9 cellular contexts compared by ENCODE assay signal in the genomic region with DNA sequence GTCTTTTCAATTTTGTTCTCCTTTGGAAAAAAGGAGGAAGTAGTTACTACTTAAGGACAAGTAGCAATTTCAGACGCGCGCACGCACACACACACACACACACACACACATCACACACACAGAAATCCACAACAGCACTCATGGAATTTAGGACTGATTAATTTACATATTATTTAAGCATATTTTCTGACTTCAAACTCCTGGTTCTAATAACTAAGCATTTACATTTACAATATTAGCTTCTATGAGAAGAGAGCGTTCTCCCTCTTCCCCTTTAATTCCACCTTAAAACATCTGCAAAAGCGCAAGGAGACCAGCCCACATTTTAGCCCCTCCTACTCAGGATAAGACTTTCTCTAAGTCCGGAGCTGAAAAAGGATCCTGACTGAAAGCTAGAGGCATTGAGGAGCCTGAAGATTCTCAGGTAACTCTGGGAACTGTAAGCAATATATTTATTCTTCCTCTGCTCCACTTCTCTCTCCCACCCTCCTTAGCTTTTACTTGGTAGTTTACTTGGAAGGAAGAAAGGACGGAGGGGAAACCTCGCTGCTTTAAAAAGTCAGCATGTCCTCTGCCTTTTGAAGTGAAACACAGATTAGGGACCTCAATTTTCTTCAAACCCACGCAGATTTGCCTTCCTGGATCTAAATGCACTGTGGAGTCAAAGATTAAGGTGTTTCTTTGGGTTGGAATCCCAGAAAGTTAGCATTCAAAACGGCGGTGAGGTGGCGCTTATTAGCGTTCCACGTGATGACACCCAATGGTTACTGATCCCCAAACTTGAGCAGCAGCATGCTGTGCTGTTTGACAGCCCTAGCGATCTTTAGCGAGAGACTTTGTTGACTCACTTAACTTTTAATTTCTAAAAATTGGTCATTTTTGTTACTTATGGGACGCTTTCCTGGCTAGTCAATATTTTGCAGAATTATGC. TPM values are rescaled to one million over a fixed set of nuclear protein-coding genes. Genes with fewer than 3 reads are reported as not detected.
DNase-seq lines count a peak whose midpoint lies in the region; ATAC-seq and TF ChIP-seq lines count a peak whose summit lies in the region.
"Had no signal": no experiment of that assay in that cellular context is flagged by ENCODE, and none has a peak within 500 bp of the region (broad histone marks: within the 10 kb centered on the region; RNA-seq: fewer than 3 reads in every experiment).

A gene (plus strand): TSS at position 338 of the 931 bp plus-strand sequence. CDS start 25,406 bp downstream, outside the sequence.

- H3K9me2 ChIP-seq in HCT116 (ENCODE audit: insufficient read depth), result no peaks in the 10 kb centered on the region

- H3K27ac ChIP-seq in HCT116 (ENCODE audit: low read depth, low read length) (peak within 1 kb of the TSS; percentile 45), osteoblast (ENCODE audit: low read depth, low read length) (peak within 1 kb of the TSS; percentile 87)

- no peaks in the 10 kb centered on the region for H4K20me1 ChIP-seq in HCT116 (ENCODE audit: insufficient read depth)
- no peaks in the 10 kb centered on the region for H4K20me1 ChIP-seq in osteoblast (ENCODE audit: insufficient read depth, low read length)

- no peak for TF ChIP-seq CTCF in HCT116 (IDR thresholded peaks at IDR 0.05 in 2 of 3, conservative IDR thresholded peaks at IDR 0.05 in 1 of 3; ENCODE audit: borderline replicate concordance in 1 of 3, insufficient read depth in 1 of 3, low read depth in 2 of 3, low read length in 2 of 3)
- TF ChIP-seq CTCF in osteoblast (IDR thresholded peaks at IDR 0.05; ENCODE audit: extremely low read depth, low read depth, low read length), result no peak

- H3K36me3 ChIP-seq in HCT116 (ENCODE audit: control insufficient read depth in 1 of 2, insufficient read depth in 2 of 2, low read length in 2 of 2) (no peaks in the 10 kb centered on the region), osteoblast (ENCODE audit: insufficient read depth, low read length) (no peaks in the 10 kb centered on the region)

- BruUV-seq in HCT116 (replicated peaks; lab: Mats Ljungman, UMichigan), result TSS peak; percentile 85

- peak; percentile 58 for TF ChIP-seq POLR2A in HCT116 (IDR thresholded peaks at IDR 0.05; ENCODE audit: borderline replicate concordance, extremely low read depth, insufficient read depth, insufficient read length)

- H3K4me1 ChIP-seq in HCT116 (ENCODE audit: control insufficient read depth in 1 of 2, insufficient read depth in 2 of 2, low read length in 2 of 2) (peaks cover 2 to 7% of the 10 kb centered on the region in 2 experiments; a peak in 3 of 4 replicates), osteoblast (ENCODE audit: insufficient read depth, low read length) (no peaks in the 10 kb centered on the region)

- peak; percentile 53 for ATAC-seq in activated CD4-positive, alpha-beta T cell treated with anti-CD3 and anti-CD28 coated beads for 36 hours
- ATAC-seq in HCT116, result peak; percentile 96
- ATAC-seq in activated T-cell treated with anti-CD3 and anti-CD28 coated beads, Interleukin-2, amount 50 U/mL, for 4 hours, result peak; percentile 46 to 62

- H3K9ac ChIP-seq in HCT116 (ENCODE audit: low read length), result peak within 1 kb of the TSS; percentile 55

- H3K9me3 Mint-ChIP-seq in activated CD4-positive, alpha-beta T cell treated with anti-CD3 and anti-CD28 coated beads for 36 hours (ENCODE audit: low read depth), result no peaks in the 10 kb centered on the region
- H3K9me3 Mint-ChIP-seq in activated T-cell treated with anti-CD3 and anti-CD28 coated beads, Interleukin-2, amount 50 U/mL, for 4 hours, result no peaks in the 10 kb centered on the region

- intact Hi-C loops in activated CD4-positive, alpha-beta T cell treated with anti-CD3 and anti-CD28 coated beads for 36 hours (cut with DNase I, micrococcal nuclease), result no loop called here
- intact Hi-C loops in HCT116 (cut with micrococcal nuclease), result no loop called here

- POLR2A ChIA-PET in activated CD4-positive, alpha-beta T cell treated with anti-CD3 and anti-CD28 coated beads for 36 hours (lab: Charles Lee), result interaction anchor here (0.7 kb wide), 1 partner anchor 234 kb away, joined by 5 read pairs; no protein-coding TSS in a partner anchor
- POLR2A ChIA-PET in HCT116 (lab: Charles Lee), result no interaction called here

- H3K79me2 ChIP-seq in HCT116 (ENCODE audit: insufficient read depth, low read length), result no peaks in the 10 kb centered on the region
- no peaks in the 10 kb centered on the region for H3K79me2 ChIP-seq in osteoblast (ENCODE audit: insufficient read depth, low read length)

- peaks cover 16% of the 10 kb centered on the region for H3K27me3 Mint-ChIP-seq in activated CD4-positive, alpha-beta T cell treated with anti-CD3 and anti-CD28 coated beads for 36 hours
- H3K27me3 Mint-ChIP-seq in activated T-cell treated with anti-CD3 and anti-CD28 coated beads, Interleukin-2, amount 50 U/mL, for 4 hours (ENCODE audit: low read depth), result peaks cover 10% of the 10 kb centered on the region

- no peak within 1 kb of the TSS for H3K27ac Mint-ChIP-seq in activated CD4-positive, alpha-beta T cell treated with anti-CD3 and anti-CD28 coated beads for 36 hours

- H3K27me3 ChIP-seq in HCT116 (ENCODE audit: insufficient read depth, low read length) (no peaks in the 10 kb centered on the region), osteoblast (ENCODE audit: insufficient read depth, low read length) (no peaks in the 10 kb centered on the region)

- H3K9me3 ChIP-seq in HCT116 (ENCODE audit: control insufficient read depth in 1 of 2, insufficient read depth in 1 of 2, low read depth in 1 of 2, low read length in 2 of 2) (no peaks in the 10 kb centered on the region), osteoblast (ENCODE audit: low read depth, low read length) (no peaks in the 10 kb centered on the region)

- CTCF ChIA-PET in activated CD4-positive, alpha-beta T cell treated with anti-CD3 and anti-CD28 coated beads for 36 hours (lab: Charles Lee), result no interaction called here
- CTCF ChIA-PET in HCT116 (lab: Charles Lee), result no interaction called here

- H2AFZ ChIP-seq in HCT116 (ENCODE audit: low read depth, low read length, poor library complexity, severe bottlenecking) (peak within 1 kb of the TSS; percentile 98), osteoblast (ENCODE audit: low read length) (peak within 1 kb of the TSS; percentile 94)

- peak within 1 kb of the TSS; percentile 68 for H3K4me3 Mint-ChIP-seq in activated CD4-positive, alpha-beta T cell treated with anti-CD3 and anti-CD28 coated beads for 36 hours
- peak within 1 kb of the TSS; percentile 67 for H3K4me3 Mint-ChIP-seq in activated T-cell treated with anti-CD3 and anti-CD28 coated beads, Interleukin-2, amount 50 U/mL, for 4 hours

- H3K36me3 Mint-ChIP-seq in activated CD4-positive, alpha-beta T cell treated with anti-CD3 and anti-CD28 coated beads for 36 hours (ENCODE audit: low read depth), result no peaks in the 10 kb centered on the region
- no peaks in the 10 kb centered on the region for H3K36me3 Mint-ChIP-seq in activated T-cell treated with anti-CD3 and anti-CD28 coated beads, Interleukin-2, amount 50 U/mL, for 4 hours (ENCODE audit: insufficient read depth)

- H3K4me3 ChIP-seq in HCT116 (replicated peaks in 1 of 2; ENCODE audit: low read depth in 1 of 2, low read length in 2 of 2) (peak within 1 kb of the TSS; percentile 69 to 72), osteoblast (ENCODE audit: insufficient read depth, low read length) (peak within 1 kb of the TSS; percentile 82)

- RAD21 ChIA-PET in HCT116 (lab: Charles Lee; ENCODE audit: low non-redundant PET in 1 of 2, low total read pairs in 2 of 2, uncharacterized antibody in 2 of 2, unreplicated experiment in 2 of 2), result no interaction called here

- H3K4me2 ChIP-seq in HCT116 (ENCODE audit: low read length) (peak within 1 kb of the TSS; percentile 86), osteoblast (ENCODE audit: insufficient read depth, low read length) (peak within 1 kb of the TSS; percentile 88)

- peak; percentile 4; the same call in 1 of the 2 replicates for TF ChIP-seq RAD21 in HCT116 (IDR thresholded peaks at IDR 0.05; ENCODE audit: low read depth)

- peaks cover 10% of the 10 kb centered on the region for H3K4me1 Mint-ChIP-seq in activated CD4-positive, alpha-beta T cell treated with anti-CD3 and anti-CD28 coated beads for 36 hours
- peaks cover 8% of the 10 kb centered on the region for H3K4me1 Mint-ChIP-seq in activated T-cell treated with anti-CD3 and anti-CD28 coated beads, Interleukin-2, amount 50 U/mL, for 4 hours (ENCODE audit: low read depth)

- peak; percentile 19 for DNase-seq in activated CD4-positive, alpha-beta T cell treated with anti-CD3 and anti-CD28 coated beads for 36 hours
- DNase-seq in activated CD4-positive, alpha-beta T cell treated with anti-CD3 and anti-CD28 coated beads for 1 hour, result no peak
- peak; percentile 64 for DNase-seq in HCT116 (ENCODE audit: low read depth, low spot score)
- peak; percentile 73 for DNase-seq in M059J (ENCODE audit: low read depth)
- no peak for DNase-seq in activated T-cell treated with anti-CD3 and anti-CD28 coated beads, Interleukin-2, amount 50 U/mL, for 4 hours
- DNase-seq in globus pallidus (ENCODE audit: low spot score), result peak; percentile 54
- peak; percentile 71 for DNase-seq in osteoblast (ENCODE audit: insufficient read length, low spot score, missing footprints)
- DNase-seq in ecto neural progenitor cell (ENCODE audit: low spot score), result no peak
- DNase-seq: DND-41 had no signal

TF ChIP-seq in HCT116, 20 proteins besides CTCF, POLR2A, EP300 and RAD21 (continues in another document):
- TF ChIP-seq EZH2phosphoT487 (IDR thresholded peaks at IDR 0.05; ENCODE audit: borderline replicate concordance), result no peak
- 0 out of 2 replicates have a peak, but pooled peaks have one; percentile 31 for TF ChIP-seq ELF1 (IDR thresholded peaks at IDR 0.05; ENCODE audit: borderline replicate concordance, low read depth)
- no peak for TF ChIP-seq FOSL1 (IDR thresholded peaks at IDR 0.05; ENCODE audit: low read depth)
- TF ChIP-seq, protein P1, sequence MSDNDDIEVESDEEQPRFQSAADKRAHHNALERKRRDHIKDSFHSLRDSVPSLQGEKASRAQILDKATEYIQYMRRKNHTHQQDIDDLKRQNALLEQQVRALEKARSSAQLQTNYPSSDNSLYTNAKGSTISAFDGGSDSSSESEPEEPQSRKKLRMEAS (IDR thresholded peaks at IDR 0.05), result peak; percentile 79

RNA-seq across cellular contexts. Expression of the gene that starts here (rescaled TPM):
- under 1 TPM; 0.53 to 0.62 TPM for total RNA-seq in activated CD4-positive, alpha-beta T cell treated with anti-CD3 and anti-CD28 coated beads for 36 hours
- total RNA-seq in HCT116 (2021; ENCODE audit: unreplicated experiment) (8.6 TPM), osteoblast (10.0 and 12.3 TPM in 2 replicates)
- 1.3 and 2.3 TPM in 2 replicates for polyA plus RNA-seq in HCT116 (2012)
- total RNA-seq in M059J (2014; rRNA removed; shearing (Covaris generic)), result 5.6 and 10.2 TPM in 2 replicates
- total RNA-seq in activated T-cell treated with anti-CD3 and anti-CD28 coated beads, Interleukin-2, amount 50 U/mL, for 4 hours, result under 1 TPM; 0.29 to 0.81 (median 0.35) TPM

Comparison
In these comparisons a context has a peak if more than half of its experiments do, and no peak if none do; other contexts are left out.
1. Peak in DNase-seq and ATAC-seq in activated CD4-positive, alpha-beta T cell treated with anti-CD3 and anti-CD28 coated beads for 36 hours; RNA of the gene not detected or under 1 TPM.
2. Peak in ATAC-seq in activated T-cell treated with anti-CD3 and anti-CD28 coated beads, Interleukin-2, amount 50 U/mL, for 4 hours; RNA of the gene not detected or under 1 TPM.
3. DNase-seq: peak in HCT116 (single experiment), M059J (single experiment), globus pallidus (single experiment) and osteoblast (single experiment); none in activated CD4-positive, alpha-beta T cell treated with anti-CD3 and anti-CD28 coated beads for 1 hour (single experiment), activated T-cell treated with anti-CD3 and anti-CD28 coated beads, Interleukin-2, amount 50 U/mL, for 4 hours (single experiment) and ecto neural progenitor cell (single experiment).
4. Peak in every context shown above with its lines, with median percentiles within 50 percentile points of each other: ATAC-seq.